12 cellular contexts compared by ENCODE assay signal in the genomic region with DNA sequence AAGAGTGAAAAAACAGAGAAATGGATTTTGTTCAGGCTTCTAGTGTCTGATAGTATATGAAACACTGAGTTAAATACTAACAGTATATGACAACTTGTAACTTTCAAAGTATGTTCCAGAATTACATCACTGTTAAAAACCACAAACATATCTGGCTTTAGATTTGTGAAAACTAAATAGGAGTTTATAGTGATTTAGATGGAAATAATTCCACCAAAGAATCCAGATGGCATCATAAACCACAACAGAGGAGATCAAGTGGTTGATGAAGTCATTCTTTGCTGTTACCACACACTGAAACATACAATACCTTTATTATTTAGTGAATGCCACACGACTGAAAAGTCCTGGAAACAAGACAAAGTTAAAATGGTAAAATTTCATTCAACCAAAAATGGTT. TPM values are rescaled to one million over a fixed set of nuclear protein-coding genes. Genes with fewer than 3 reads are reported as not detected.
DNase-seq lines count a peak whose midpoint lies in the region; ATAC-seq and TF ChIP-seq lines count a peak whose summit lies in the region.
"Had no signal": no experiment of that assay in that cellular context is flagged by ENCODE, and none has a peak within 500 bp of the region (broad histone marks: within the 10 kb centered on the region; RNA-seq: fewer than 3 reads in every experiment).

No MANE protein-coding gene starts in this region.

- TF ChIP-seq CTCF in choroid plexus epithelial cell (conservative IDR thresholded peaks at IDR 0.05; ENCODE audit: low read depth, low read length) = no peak

- DNase-seq in Daoy (ENCODE audit: low read depth) (peak; percentile 82), NCI-H226 (peak; percentile 88), choroid plexus epithelial cell (ENCODE audit: low read depth) (peak; percentile 90), renal cortical epithelial cell (ENCODE audit: low read depth) (peak; percentile 89), DMS114 treated with DMSO at 0.1 percent for 48 hours (lab: John Stamatoyannopoulos, UW; ENCODE audit: unreplicated experiment) (no peak), NOMO-1 treated with dmso at 0.1 percent for 144 hours (lab: John Stamatoyannopoulos, UW; ENCODE audit: unreplicated experiment) (no peak)
- DNase-seq: activated effector memory CD4-positive, alpha-beta T cell treated with Interleukin-2 at 50 U/mL for 16 hours; GOT3; NCI-H1694 treated with DMSO at 0.1 percent for 48 hours; T-cell had no signal

- no peak overlapping the region for H3K4me3 ChIP-seq in choroid plexus epithelial cell (ENCODE audit: low read depth, low read length)

- ATAC-seq in GM21786 (IDR thresholded peaks at IDR 0.05; ENCODE audit: unreplicated experiment) (no peak), GM18502 (IDR thresholded peaks at IDR 0.05; ENCODE audit: poor library complexity, unreplicated experiment) (no peak)
- ATAC-seq: T-cell had no signal

RNA-seq across cellular contexts. Expression of a gene that starts 37.2 kb away (rescaled TPM):
- 2.8 and 3.1 TPM in 2 replicates for total RNA-seq in Daoy (2014; rRNA removed; shearing (Covaris generic))
- 1.5 and 1.7 TPM in 2 replicates for total RNA-seq in renal cortical epithelial cell

Comparison
In these comparisons a context has a peak if more than half of its experiments do, and no peak if none do; other contexts are left out.
1. DNase-seq: peak in Daoy (single experiment), NCI-H226 (single experiment), choroid plexus epithelial cell (single experiment) and renal cortical epithelial cell (single experiment); none in DMS114 treated with DMSO at 0.1 percent for 48 hours (single experiment) and NOMO-1 treated with dmso at 0.1 percent for 144 hours (single experiment).